In the genomic region with DNA sequence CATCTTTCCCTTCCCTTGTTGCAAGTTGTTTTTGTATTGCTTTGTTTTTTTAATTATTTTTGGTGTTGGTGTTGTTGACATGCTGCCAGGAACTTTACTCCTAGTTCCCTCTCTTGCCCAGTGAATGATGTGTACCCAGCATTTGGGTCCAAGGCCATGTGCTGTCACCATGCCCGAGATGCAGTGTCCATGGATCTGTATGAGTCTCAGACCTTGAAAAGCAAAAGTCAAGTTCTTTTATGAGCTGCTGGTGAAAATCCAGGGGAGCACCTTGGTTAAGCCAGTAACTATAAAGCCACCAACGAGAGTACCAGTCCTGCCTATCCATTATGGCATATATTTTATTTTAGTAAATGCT, we compare ENCODE assay signal across 1 cellular context.
TF ChIP-seq lines count a peak whose summit lies in the region.

No MANE protein-coding gene starts in this region.

TF ChIP-seq in GM23338, 12 proteins besides CTCF, POLR2A, EP300 and RAD21:
- TF ChIP-seq, protein P1, sequence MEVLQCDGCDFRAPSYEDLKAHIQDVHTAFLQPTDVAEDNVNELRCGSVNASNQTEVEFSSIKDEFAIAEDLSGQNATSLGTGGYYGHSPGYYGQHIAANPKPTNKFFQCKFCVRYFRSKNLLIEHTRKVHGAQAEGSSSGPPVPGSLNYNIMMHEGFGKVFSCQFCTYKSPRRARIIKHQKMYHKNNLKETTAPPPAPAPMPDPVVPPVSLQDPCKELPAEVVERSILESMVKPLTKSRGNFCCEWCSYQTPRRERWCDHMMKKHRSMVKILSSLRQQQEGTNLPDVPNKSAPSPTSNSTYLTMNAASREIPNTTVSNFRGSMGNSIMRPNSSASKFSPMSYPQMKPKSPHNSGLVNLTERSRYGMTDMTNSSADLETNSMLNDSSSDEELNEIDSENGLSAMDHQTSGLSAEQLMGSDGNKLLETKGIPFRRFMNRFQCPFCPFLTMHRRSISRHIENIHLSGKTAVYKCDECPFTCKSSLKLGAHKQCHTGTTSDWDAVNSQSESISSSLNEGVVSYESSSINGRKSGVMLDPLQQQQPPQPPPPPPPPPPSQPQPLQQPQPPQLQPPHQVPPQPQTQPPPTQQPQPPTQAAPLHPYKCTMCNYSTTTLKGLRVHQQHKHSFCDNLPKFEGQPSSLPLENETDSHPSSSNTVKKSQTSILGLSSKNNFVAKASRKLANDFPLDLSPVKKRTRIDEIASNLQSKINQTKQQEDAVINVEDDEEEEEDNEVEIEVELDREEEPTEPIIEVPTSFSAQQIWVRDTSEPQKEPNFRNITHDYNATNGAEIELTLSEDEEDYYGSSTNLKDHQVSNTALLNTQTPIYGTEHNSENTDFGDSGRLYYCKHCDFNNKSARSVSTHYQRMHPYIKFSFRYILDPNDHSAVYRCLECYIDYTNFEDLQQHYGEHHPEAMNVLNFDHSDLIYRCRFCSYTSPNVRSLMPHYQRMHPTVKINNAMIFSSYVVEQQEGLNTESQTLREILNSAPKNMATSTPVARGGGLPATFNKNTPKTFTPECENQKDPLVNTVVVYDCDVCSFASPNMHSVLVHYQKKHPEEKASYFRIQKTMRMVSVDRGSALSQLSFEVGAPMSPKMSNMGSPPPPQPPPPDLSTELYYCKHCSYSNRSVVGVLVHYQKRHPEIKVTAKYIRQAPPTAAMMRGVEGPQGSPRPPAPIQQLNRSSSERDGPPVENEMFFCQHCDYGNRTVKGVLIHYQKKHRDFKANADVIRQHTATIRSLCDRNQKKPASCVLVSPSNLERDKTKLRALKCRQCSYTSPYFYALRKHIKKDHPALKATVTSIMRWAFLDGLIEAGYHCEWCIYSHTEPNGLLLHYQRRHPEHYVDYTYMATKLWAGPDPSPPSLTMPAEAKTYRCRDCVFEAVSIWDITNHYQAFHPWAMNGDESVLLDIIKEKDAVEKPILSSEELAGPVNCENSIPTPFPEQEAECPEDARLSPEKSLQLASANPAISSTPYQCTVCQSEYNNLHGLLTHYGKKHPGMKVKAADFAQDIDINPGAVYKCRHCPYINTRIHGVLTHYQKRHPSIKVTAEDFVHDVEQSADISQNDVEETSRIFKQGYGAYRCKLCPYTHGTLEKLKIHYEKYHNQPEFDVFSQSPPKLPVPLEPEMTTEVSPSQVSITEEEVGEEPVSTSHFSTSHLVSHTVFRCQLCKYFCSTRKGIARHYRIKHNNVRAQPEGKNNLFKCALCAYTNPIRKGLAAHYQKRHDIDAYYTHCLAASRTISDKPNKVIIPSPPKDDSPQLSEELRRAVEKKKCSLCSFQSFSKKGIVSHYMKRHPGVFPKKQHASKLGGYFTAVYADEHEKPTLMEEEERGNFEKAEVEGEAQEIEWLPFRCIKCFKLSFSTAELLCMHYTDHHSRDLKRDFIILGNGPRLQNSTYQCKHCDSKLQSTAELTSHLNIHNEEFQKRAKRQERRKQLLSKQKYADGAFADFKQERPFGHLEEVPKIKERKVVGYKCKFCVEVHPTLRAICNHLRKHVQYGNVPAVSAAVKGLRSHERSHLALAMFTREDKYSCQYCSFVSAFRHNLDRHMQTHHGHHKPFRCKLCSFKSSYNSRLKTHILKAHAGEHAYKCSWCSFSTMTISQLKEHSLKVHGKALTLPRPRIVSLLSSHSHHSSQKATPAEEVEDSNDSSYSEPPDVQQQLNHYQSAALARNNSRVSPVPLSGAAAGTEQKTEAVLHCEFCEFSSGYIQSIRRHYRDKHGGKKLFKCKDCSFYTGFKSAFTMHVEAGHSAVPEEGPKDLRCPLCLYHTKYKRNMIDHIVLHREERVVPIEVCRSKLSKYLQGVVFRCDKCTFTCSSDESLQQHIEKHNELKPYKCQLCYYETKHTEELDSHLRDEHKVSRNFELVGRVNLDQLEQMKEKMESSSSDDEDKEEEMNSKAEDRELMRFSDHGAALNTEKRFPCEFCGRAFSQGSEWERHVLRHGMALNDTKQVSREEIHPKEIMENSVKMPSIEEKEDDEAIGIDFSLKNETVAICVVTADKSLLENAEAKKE (CRISPR knock-in tag; IDR thresholded peaks at IDR 0.05), result no peak
- TF ChIP-seq EZH2 (IDR thresholded peaks at IDR 0.05; ENCODE audit: low read depth, unreplicated experiment), result no peak
- no peak for TF ChIP-seq NANOG (IDR thresholded peaks at IDR 0.05; ENCODE audit: borderline replicate concordance)
- TF ChIP-seq, protein P2, sequence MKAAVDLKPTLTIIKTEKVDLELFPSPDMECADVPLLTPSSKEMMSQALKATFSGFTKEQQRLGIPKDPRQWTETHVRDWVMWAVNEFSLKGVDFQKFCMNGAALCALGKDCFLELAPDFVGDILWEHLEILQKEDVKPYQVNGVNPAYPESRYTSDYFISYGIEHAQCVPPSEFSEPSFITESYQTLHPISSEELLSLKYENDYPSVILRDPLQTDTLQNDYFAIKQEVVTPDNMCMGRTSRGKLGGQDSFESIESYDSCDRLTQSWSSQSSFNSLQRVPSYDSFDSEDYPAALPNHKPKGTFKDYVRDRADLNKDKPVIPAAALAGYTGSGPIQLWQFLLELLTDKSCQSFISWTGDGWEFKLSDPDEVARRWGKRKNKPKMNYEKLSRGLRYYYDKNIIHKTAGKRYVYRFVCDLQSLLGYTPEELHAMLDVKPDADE (IDR thresholded peaks at IDR 0.05), result no peak
- TF ChIP-seq ZNF114 (CRISPR knock-in tag; IDR thresholded peaks at IDR 0.05), result no peak
- TF ChIP-seq, protein P3, sequence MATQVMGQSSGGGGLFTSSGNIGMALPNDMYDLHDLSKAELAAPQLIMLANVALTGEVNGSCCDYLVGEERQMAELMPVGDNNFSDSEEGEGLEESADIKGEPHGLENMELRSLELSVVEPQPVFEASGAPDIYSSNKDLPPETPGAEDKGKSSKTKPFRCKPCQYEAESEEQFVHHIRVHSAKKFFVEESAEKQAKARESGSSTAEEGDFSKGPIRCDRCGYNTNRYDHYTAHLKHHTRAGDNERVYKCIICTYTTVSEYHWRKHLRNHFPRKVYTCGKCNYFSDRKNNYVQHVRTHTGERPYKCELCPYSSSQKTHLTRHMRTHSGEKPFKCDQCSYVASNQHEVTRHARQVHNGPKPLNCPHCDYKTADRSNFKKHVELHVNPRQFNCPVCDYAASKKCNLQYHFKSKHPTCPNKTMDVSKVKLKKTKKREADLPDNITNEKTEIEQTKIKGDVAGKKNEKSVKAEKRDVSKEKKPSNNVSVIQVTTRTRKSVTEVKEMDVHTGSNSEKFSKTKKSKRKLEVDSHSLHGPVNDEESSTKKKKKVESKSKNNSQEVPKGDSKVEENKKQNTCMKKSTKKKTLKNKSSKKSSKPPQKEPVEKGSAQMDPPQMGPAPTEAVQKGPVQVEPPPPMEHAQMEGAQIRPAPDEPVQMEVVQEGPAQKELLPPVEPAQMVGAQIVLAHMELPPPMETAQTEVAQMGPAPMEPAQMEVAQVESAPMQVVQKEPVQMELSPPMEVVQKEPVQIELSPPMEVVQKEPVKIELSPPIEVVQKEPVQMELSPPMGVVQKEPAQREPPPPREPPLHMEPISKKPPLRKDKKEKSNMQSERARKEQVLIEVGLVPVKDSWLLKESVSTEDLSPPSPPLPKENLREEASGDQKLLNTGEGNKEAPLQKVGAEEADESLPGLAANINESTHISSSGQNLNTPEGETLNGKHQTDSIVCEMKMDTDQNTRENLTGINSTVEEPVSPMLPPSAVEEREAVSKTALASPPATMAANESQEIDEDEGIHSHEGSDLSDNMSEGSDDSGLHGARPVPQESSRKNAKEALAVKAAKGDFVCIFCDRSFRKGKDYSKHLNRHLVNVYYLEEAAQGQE (IDR thresholded peaks at IDR 0.05; ENCODE audit: unreplicated experiment), result no peak
- TF ChIP-seq JUNB (IDR thresholded peaks at IDR 0.05; ENCODE audit: unreplicated experiment), result no peak
